In the genomic region with DNA sequence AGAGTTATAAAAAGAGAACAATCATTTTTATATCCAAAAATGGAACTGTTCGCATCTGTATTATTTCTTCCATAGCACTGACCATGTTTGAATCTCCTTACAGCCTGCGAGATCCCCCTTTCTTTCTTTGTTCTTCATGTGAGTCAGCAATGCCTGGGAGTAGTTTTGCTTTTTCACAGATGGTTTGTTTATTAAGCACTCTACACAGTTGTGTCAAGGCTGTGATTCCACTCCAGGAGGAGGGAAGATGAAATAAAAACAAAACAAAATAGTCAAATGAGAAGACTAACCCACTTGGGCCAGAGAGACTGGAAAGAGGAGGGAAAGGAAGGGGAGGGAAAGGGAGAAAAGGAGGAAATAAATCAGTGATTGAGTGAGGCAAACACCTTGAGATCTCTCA, we compare ENCODE assay signal across 35 cellular contexts. TPM values are rescaled to one million over a fixed set of nuclear protein-coding genes. Genes with fewer than 3 reads are reported as not detected.
DNase-seq lines count a peak whose midpoint lies in the region; ATAC-seq, FAIRE-seq and TF ChIP-seq lines count a peak whose summit lies in the region.
"Had no signal": no experiment of that assay in that cellular context is flagged by ENCODE, and none has a peak within 500 bp of the region (broad histone marks: within the 10 kb centered on the region; RNA-seq: fewer than 3 reads in every experiment).

No MANE protein-coding gene starts in this region.

- FAIRE-seq in GM18507 (lab: Jason Lieb, UNC) = peak; percentile 15
- no peak for FAIRE-seq in astrocyte (lab: Jason Lieb, UNC)
- FAIRE-seq: colon, TTC549 had no signal

- no peak for ATAC-seq in stimulated activated naive CD8-positive, alpha-beta T cell treated with anti-CD3 and anti-CD28 coated beads, Interleukin-15, amount 100 ng/mL, for 72 hours
- ATAC-seq in HG03565 (IDR thresholded peaks at IDR 0.05; ENCODE audit: unreplicated experiment) (no peak), GM19324 (IDR thresholded peaks at IDR 0.05; ENCODE audit: low FRiP score, unreplicated experiment) (no peak)
- ATAC-seq: left lobe of liver; stimulated activated naive B cell treated with anti-CD40 and anti-IgM and Interleukin-4, amounts not matched to agents 10 μg/mL and 1 μg/mL and 100 μg/mL, for 72 hours; T-cell had no signal

- H3K27ac ChIP-seq in astrocyte (ENCODE audit: low read depth, low read length) = no peak overlapping the region
- H3K27ac ChIP-seq: BLaER1, esophagus muscularis mucosa, GM23248, PC-9, right atrium auricular region, spleen, uterus had no signal

- no peak overlapping the region for H3K4me3 Mint-ChIP-seq in astrocyte (ENCODE audit: unreplicated experiment)
- no peak overlapping the region for H3K4me3 Mint-ChIP-seq in stimulated activated naive CD8-positive, alpha-beta T cell treated with anti-CD3 and anti-CD28 coated beads, Interleukin-15, amount 100 ng/mL, for 72 hours
- H3K4me3 Mint-ChIP-seq: HFFc6; stimulated activated naive B cell treated with anti-CD40 and anti-IgM and Interleukin-4, amounts not matched to agents 10 μg/mL and 1 μg/mL and 100 μg/mL, for 72 hours; T-cell had no signal

- DNase-seq in Caki2 (ENCODE audit: low read depth) (peak; percentile 84), GM18507 (ENCODE audit: extremely low spot score, insufficient read length, low read depth) (no peak), astrocyte (ENCODE audit: low read depth) (no peak), kidney tubule cell (ENCODE audit: low spot score) (peak; percentile 82), T-helper 2 cell (no peak)
- no peak for DNase-seq in stimulated activated naive CD8-positive, alpha-beta T cell treated with anti-CD3 and anti-CD28 coated beads, Interleukin-15, amount 100 ng/mL, for 72 hours
- DNase-seq: activated CD4-positive, CD25-positive, alpha-beta regulatory T cell treated with anti-CD3 and anti-CD28 coated beads, Interleukin-2, amount 50 U/mL, for 72 hours; activated gamma-delta T cell; GM23248; HFFc6; mesendoderm; MV-4-11; NCI-H146; NCI-H2171 treated with DMSO at 0.1 percent for 48 hours; NCI-H524 treated with DMSO at 0.1 percent for 48 hours; NK-92 treated with Interleukin-12 subunit alpha and Interleukin-12 subunit beta, amount 100 ng/mL, for 24 hours; PC-9; SHP77 treated with DMSO at 0.1 percent for 48 hours; spleen; stimulated activated CD4-positive, alpha-beta T cell treated with anti-CD3 and anti-CD28 coated beads, Interleukin-4, amount 100 ng/mL, for 24 hours; stimulated activated naive B cell treated with anti-CD40 and anti-IgM and Interleukin-4, amounts not matched to agents 10 μg/mL and 1 μg/mL and 100 μg/mL, for 72 hours; T-cell; uterus had no signal

- H3K9ac ChIP-seq in astrocyte (ENCODE audit: low read length) = no peak overlapping the region
- H3K9ac ChIP-seq: BLaER1, GM23248 had no signal

- no peak for TF ChIP-seq CTCF in astrocyte (IDR thresholded peaks at IDR 0.05; ENCODE audit: insufficient read depth, low read depth, low read length)

- H3K4me2 ChIP-seq in astrocyte (ENCODE audit: low read length) = no peak overlapping the region
- H3K4me2 ChIP-seq: BLaER1, PC-9 had no signal

- H3K79me2 ChIP-seq in astrocyte (ENCODE audit: insufficient read depth, low read length) = no peaks in the 10 kb centered on the region

- peaks cover 2% of the 10 kb centered on the region for H3K9me3 Mint-ChIP-seq in astrocyte (ENCODE audit: unreplicated experiment)
- H3K9me3 Mint-ChIP-seq in stimulated activated naive CD8-positive, alpha-beta T cell treated with anti-CD3 and anti-CD28 coated beads, Interleukin-15, amount 100 ng/mL, for 72 hours = no peaks in the 10 kb centered on the region
- H3K9me3 Mint-ChIP-seq: HFFc6; stimulated activated naive B cell treated with anti-CD40 and anti-IgM and Interleukin-4, amounts not matched to agents 10 μg/mL and 1 μg/mL and 100 μg/mL, for 72 hours; T-cell had no signal

- no peaks in the 10 kb centered on the region for H3K27me3 ChIP-seq in astrocyte (ENCODE audit: insufficient read depth, low read length)
- H3K27me3 ChIP-seq: BLaER1, esophagus muscularis mucosa, right atrium auricular region, spleen, uterus had no signal

- no peak overlapping the region for H3K4me3 ChIP-seq in astrocyte (ENCODE audit: insufficient read depth, low read depth, low read length)
- H3K4me3 ChIP-seq: BLaER1, esophagus muscularis mucosa, GM23248, PC-9, right atrium auricular region, spleen, uterus had no signal

- no peaks in the 10 kb centered on the region for H3K27me3 Mint-ChIP-seq in astrocyte (ENCODE audit: low read depth, unreplicated experiment)
- H3K27me3 Mint-ChIP-seq in stimulated activated naive CD8-positive, alpha-beta T cell treated with anti-CD3 and anti-CD28 coated beads, Interleukin-15, amount 100 ng/mL, for 72 hours = peaks cover 7% of the 10 kb centered on the region
- H3K27me3 Mint-ChIP-seq: stimulated activated naive B cell treated with anti-CD40 and anti-IgM and Interleukin-4, amounts not matched to agents 10 μg/mL and 1 μg/mL and 100 μg/mL, for 72 hours had no signal

- no peak overlapping the region for H3K27ac Mint-ChIP-seq in astrocyte (ENCODE audit: unreplicated experiment)
- peak overlapping the region in 1 of 2 donors; percentile 4 for H3K27ac Mint-ChIP-seq in stimulated activated naive CD8-positive, alpha-beta T cell treated with anti-CD3 and anti-CD28 coated beads, Interleukin-15, amount 100 ng/mL, for 72 hours
- H3K27ac Mint-ChIP-seq: HFFc6; stimulated activated naive B cell treated with anti-CD40 and anti-IgM and Interleukin-4, amounts not matched to agents 10 μg/mL and 1 μg/mL and 100 μg/mL, for 72 hours; T-cell had no signal

- no peaks in the 10 kb centered on the region for H3K36me3 Mint-ChIP-seq in astrocyte (ENCODE audit: low read depth, unreplicated experiment)
- H3K36me3 Mint-ChIP-seq: stimulated activated naive B cell treated with anti-CD40 and anti-IgM and Interleukin-4, amounts not matched to agents 10 μg/mL and 1 μg/mL and 100 μg/mL, for 72 hours; T-cell had no signal

- no peaks in the 10 kb centered on the region for H3K4me1 Mint-ChIP-seq in astrocyte (ENCODE audit: low read depth, unreplicated experiment)
- peaks cover 20% of the 10 kb centered on the region for H3K4me1 Mint-ChIP-seq in stimulated activated naive CD8-positive, alpha-beta T cell treated with anti-CD3 and anti-CD28 coated beads, Interleukin-15, amount 100 ng/mL, for 72 hours

- in situ Hi-C loops in Caki2 (cut with HindIII; ENCODE audit: low pct_unique_long_range_greater_than_20kb, low sequenced_read_pairs) = no loop called here

- no peaks in the 10 kb centered on the region for H3K4me1 ChIP-seq in astrocyte (ENCODE audit: insufficient read depth, low read length)
- H3K4me1 ChIP-seq: esophagus muscularis mucosa, right atrium auricular region, spleen, uterus had no signal

- no peaks in the 10 kb centered on the region for H3K36me3 ChIP-seq in astrocyte (ENCODE audit: insufficient read depth, low read length)
- H3K36me3 ChIP-seq: BLaER1, esophagus muscularis mucosa, right atrium auricular region, spleen, uterus had no signal

- H4K20me1 ChIP-seq in astrocyte (ENCODE audit: insufficient read depth, low read length) = no peaks in the 10 kb centered on the region
- H4K20me1 ChIP-seq: BLaER1 had no signal

- H2AFZ ChIP-seq in astrocyte (ENCODE audit: low read depth, low read length) = peak overlapping the region; percentile 59
- H2AFZ ChIP-seq: GM23248, PC-9 had no signal

- no peaks in the 10 kb centered on the region for H3K9me3 ChIP-seq in astrocyte (ENCODE audit: insufficient read depth, low read depth, low read length)
- H3K9me3 ChIP-seq: BLaER1, esophagus muscularis mucosa, right atrium auricular region, spleen, uterus had no signal

RNA-seq across cellular contexts. Expression of a gene that starts 7.8 kb away (rescaled TPM):
- total RNA-seq in Caki2 (2014; rRNA removed; shearing (Covaris generic); ENCODE audit: low replicate concordance) = not detected in 2 replicates
- not detected in 2 replicates for total RNA-seq in astrocyte
- total RNA-seq: esophagus muscularis mucosa, GM23248, HFFc6, left lobe of liver, osteocyte, PC-9, right atrium auricular region, spleen, T-cell had no signal

RNA-seq across cellular contexts. Expression of a gene that starts 34.0 kb away (rescaled TPM):
- not detected in 2 replicates for total RNA-seq in Caki2 (2014; rRNA removed; shearing (Covaris generic); ENCODE audit: low replicate concordance)
- not detected in 2 replicates for total RNA-seq in astrocyte
- total RNA-seq: esophagus muscularis mucosa, glomerular endothelial cell, GM23248, HFFc6, left lobe of liver, myocyte, osteocyte, PC-9, right atrium auricular region, spleen, T-cell, temporal lobe, uterus had no signal

Comparison
In these comparisons a context has a peak if more than half of its experiments do, and no peak if none do; other contexts are left out.
1. DNase-seq: peak in Caki2 (single experiment) and kidney tubule cell (single experiment); none in GM18507 (single experiment), astrocyte (single experiment), stimulated activated naive CD8-positive, alpha-beta T cell treated with anti-CD3 and anti-CD28 coated beads, Interleukin-15, amount 100 ng/mL, for 72 hours (0 of 2) and T-helper 2 cell (0 of 5).